40 cellular contexts compared by ENCODE assay signal in genomic region chr7:138697535-138698182, GRCh38. TPM values are rescaled to one million over a fixed set of nuclear protein-coding genes. Genes with fewer than 3 reads are reported as not detected.
"Had no signal": no experiment of that assay in that cellular context is flagged by ENCODE, and none has a peak within 500 bp of the region (broad histone marks: within the 10 kb centered on the region; RNA-seq: fewer than 3 reads in every experiment).

No MANE protein-coding gene starts in this region.

- H3K9me3 ChIP-seq: MG63 had no signal

- DNase-seq: Karpas-422, Kasumi-1, MG63, MM.1S, MV-4-11, NCI-H1048, NCI-H1092, NCI-H1092 treated with DMSO at 0.1 percent for 48 hours, NCI-H1105, NCI-H1105 treated with DMSO at 0.1 percent for 48 hours, NCI-H1417, NCI-H1417 treated with DMSO at 0.1 percent for 48 hours, NCI-H1436, NCI-H1436 treated with DMSO at 0.1 percent for 48 hours, NCI-H146, NCI-H1694, NCI-H1694 treated with DMSO at 0.1 percent for 48 hours, NCI-H187, NCI-H187 treated with DMSO at 0.1 percent for 48 hours, NCI-H1930, NCI-H2029, NCI-H2029 treated with DMSO at 0.1 percent for 48 hours, NCI-H2081, NCI-H2081 treated with DMSO at 0.1 percent for 48 hours, NCI-H2107, NCI-H2171, NCI-H2171 treated with DMSO at 0.1 percent for 48 hours, NCI-H2227 treated with DMSO at 0.1 percent for 48 hours, NCI-H226, NCI-H345, NCI-H446, NCI-H446 treated with DMSO at 0.1 percent for 48 hours, NCI-H510A, NCI-H510A treated with DMSO at 0.1 percent for 48 hours, NCI-H524, NCI-H524 treated with DMSO at 0.1 percent for 48 hours had no signal

- H3K4me3 ChIP-seq: MG63 had no signal

- H3K36me3 ChIP-seq: MG63 had no signal

- H3K27me3 ChIP-seq: MG63 had no signal

RNA-seq across cellular contexts. Expression of gene SVOPL, which starts 3.5 kb away (rescaled TPM):
- total RNA-seq: LHCN-M2, M059J, MCF 10A, NCI-H460 had no signal
